ENCODE assay signal across 17 cellular contexts in genomic region chr15:74417230-74417629, GRCh38. TPM values are rescaled to one million over a fixed set of nuclear protein-coding genes. Genes with fewer than 3 reads are reported as not detected.
A peak's percentile ranks its signal among the peaks of the same experiment; 100 is the strongest.
DNase-seq lines count a peak whose midpoint lies in the region; ATAC-seq lines count a peak whose summit lies in the region.
"Had no signal": no experiment of that assay in that cellular context is flagged by ENCODE, and none has a peak within 500 bp of the region (broad histone marks: within the 10 kb centered on the region; RNA-seq: fewer than 3 reads in every experiment).

No MANE protein-coding gene starts in this region.

- peak overlapping the region; percentile 40 for H3K27ac Mint-ChIP-seq in activated CD8-positive, alpha-beta memory T cell treated with anti-CD3 and anti-CD28 coated beads, Interleukin-2, amount 10 ng/mL, durations not matched to agents 7 days and 5 days

- H3K36me3 Mint-ChIP-seq in activated CD8-positive, alpha-beta memory T cell treated with anti-CD3 and anti-CD28 coated beads, Interleukin-2, amount 10 ng/mL, durations not matched to agents 7 days and 5 days: peaks cover 17% of the 10 kb centered on the region

- no peaks in the 10 kb centered on the region for H3K27me3 Mint-ChIP-seq in activated CD8-positive, alpha-beta memory T cell treated with anti-CD3 and anti-CD28 coated beads, Interleukin-2, amount 10 ng/mL, durations not matched to agents 7 days and 5 days

- no peak overlapping the region for H3K4me3 Mint-ChIP-seq in activated CD8-positive, alpha-beta memory T cell treated with anti-CD3 and anti-CD28 coated beads, Interleukin-2, amount 10 ng/mL, durations not matched to agents 7 days and 5 days

- H3K9me3 ChIP-seq in SJSA1 (replicated peaks): no peaks in the 10 kb centered on the region
- H3K9me3 ChIP-seq: gastroesophageal sphincter had no signal

- no peak for ATAC-seq in activated CD8-positive, alpha-beta memory T cell treated with anti-CD3 and anti-CD28 coated beads, Interleukin-2, amount 10 ng/mL, durations not matched to agents 7 days and 5 days
- no peak for ATAC-seq in GM19467 (IDR thresholded peaks at IDR 0.05; ENCODE audit: unreplicated experiment)
- ATAC-seq: gastroesophageal sphincter, left lobe of liver, SK-N-SH treated with all-trans-retinoic acid at 6 μM for 48 hours had no signal

- no peaks in the 10 kb centered on the region for H3K27me3 ChIP-seq in SJSA1 (replicated peaks)
- H3K27me3 ChIP-seq: gastroesophageal sphincter had no signal

- CTCF ChIA-PET in activated CD8-positive, alpha-beta memory T cell treated with anti-CD3 and anti-CD28 coated beads, Interleukin-2, amount 10 ng/mL, durations not matched to agents 7 days and 5 days (lab: Charles Lee): interaction anchor here (1.5 kb wide), 1 partner anchor 35 kb away, joined by 5 read pairs; no protein-coding TSS in a partner anchor

- H3K4me1 Mint-ChIP-seq in activated CD8-positive, alpha-beta memory T cell treated with anti-CD3 and anti-CD28 coated beads, Interleukin-2, amount 10 ng/mL, durations not matched to agents 7 days and 5 days: peaks cover 55% of the 10 kb centered on the region

- 0 out of 2 replicates have a peak, but pooled peaks cover 4% of the 10 kb centered on the region for H3K36me3 ChIP-seq in SJSA1

- no peaks in the 10 kb centered on the region for H3K9me3 Mint-ChIP-seq in activated CD8-positive, alpha-beta memory T cell treated with anti-CD3 and anti-CD28 coated beads, Interleukin-2, amount 10 ng/mL, durations not matched to agents 7 days and 5 days (ENCODE audit: low read depth)

- no peak overlapping the region for H3K4me3 ChIP-seq in SJSA1
- H3K4me3 ChIP-seq: gastroesophageal sphincter had no signal

- H3K27ac ChIP-seq in SJSA1 (peak overlapping the region; percentile 15; the same call in 1 of the 2 replicates), substantia nigra (ENCODE audit: low read depth, low read length, poor library complexity, severe bottlenecking) (peak overlapping the region; percentile 49)
- H3K27ac ChIP-seq: gastroesophageal sphincter had no signal

- H3K4me1 ChIP-seq in SJSA1 (replicated peaks): peaks cover 50% of the 10 kb centered on the region

- DNase-seq in activated CD8-positive, alpha-beta memory T cell treated with anti-CD3 and anti-CD28 coated beads, Interleukin-2, amount 10 ng/mL, durations not matched to agents 7 days and 5 days: no peak
- no peak for DNase-seq in activated CD8-positive, alpha-beta memory T cell treated with anti-CD3 and anti-CD28 coated beads, Interleukin-2, amount 50 U/mL, for 48 hours
- DNase-seq in SJSA1 (ENCODE audit: low read depth in 1 of 2, low spot score in 2 of 2): peak; percentile 73 to 91
- peak; percentile 89 for DNase-seq in glomerular visceral epithelial cell (ENCODE audit: extremely low spot score)
- peak in 1 of 49 donors; percentile 21 for DNase-seq in substantia nigra (lab: John Stamatoyannopoulos, UW)
- DNase-seq in KG1 (lab: John Stamatoyannopoulos, UW): no peak
- DNase-seq in dedifferentiated amniotic fluid mesenchymal stem cell (ENCODE audit: extremely low spot score): no peak
- DNase-seq: central memory CD4-positive, alpha-beta T cell; NCI-H1436; NCI-H748 treated with DMSO at 0.1 percent for 48 hours; stimulated activated CD4-positive, alpha-beta T cell treated with anti-CD3 and anti-CD28 coated beads, Interleukin-2, amount 100 ng/mL, for 24 hours had no signal

RNA-seq across cellular contexts. Expression of gene SEMA7A, which starts 16.5 kb away (rescaled TPM):
- total RNA-seq in activated CD8-positive, alpha-beta memory T cell treated with anti-CD3 and anti-CD28 coated beads, Interleukin-2, amount 10 ng/mL, durations not matched to agents 7 days and 5 days: 10 to 100 TPM; 26.4 to 32.9 TPM
- 5.2 and 5.4 TPM in 2 replicates for total RNA-seq in SJSA1 (2014; rRNA removed; shearing (Covaris generic))

RNA-seq across cellular contexts. Expression of gene UBL7, which starts 43.7 kb away (rescaled TPM):
- total RNA-seq in activated CD8-positive, alpha-beta memory T cell treated with anti-CD3 and anti-CD28 coated beads, Interleukin-2, amount 10 ng/mL, durations not matched to agents 7 days and 5 days: 10 to 100 TPM; 55.9 to 60.9 TPM
- total RNA-seq in SJSA1 (2014; rRNA removed; shearing (Covaris generic)): 32.8 and 54.5 TPM in 2 replicates

RNA-seq across cellular contexts. Expression of gene CYP11A1, which starts 49.8 kb away (rescaled TPM):
- total RNA-seq in activated CD8-positive, alpha-beta memory T cell treated with anti-CD3 and anti-CD28 coated beads, Interleukin-2, amount 10 ng/mL, durations not matched to agents 7 days and 5 days: under 1 TPM in 1 of 2 experiments, not detected in 1; 0.55 TPM
- 1.3 and 2.2 TPM in 2 replicates for total RNA-seq in SJSA1 (2014; rRNA removed; shearing (Covaris generic))
- total RNA-seq: HT-29, osteocyte had no signal

Comparison
In these comparisons a context has a peak if more than half of its experiments do, and no peak if none do; other contexts are left out.
1. DNase-seq: peak in SJSA1 (2 of 2) and glomerular visceral epithelial cell (single experiment); none in activated CD8-positive, alpha-beta memory T cell treated with anti-CD3 and anti-CD28 coated beads, Interleukin-2, amount 10 ng/mL, durations not matched to agents 7 days and 5 days (single experiment), activated CD8-positive, alpha-beta memory T cell treated with anti-CD3 and anti-CD28 coated beads, Interleukin-2, amount 50 U/mL, for 48 hours (single experiment), KG1 (single experiment) and dedifferentiated amniotic fluid mesenchymal stem cell (single experiment).